1 cellular context compared by ENCODE assay signal in the genomic region with DNA sequence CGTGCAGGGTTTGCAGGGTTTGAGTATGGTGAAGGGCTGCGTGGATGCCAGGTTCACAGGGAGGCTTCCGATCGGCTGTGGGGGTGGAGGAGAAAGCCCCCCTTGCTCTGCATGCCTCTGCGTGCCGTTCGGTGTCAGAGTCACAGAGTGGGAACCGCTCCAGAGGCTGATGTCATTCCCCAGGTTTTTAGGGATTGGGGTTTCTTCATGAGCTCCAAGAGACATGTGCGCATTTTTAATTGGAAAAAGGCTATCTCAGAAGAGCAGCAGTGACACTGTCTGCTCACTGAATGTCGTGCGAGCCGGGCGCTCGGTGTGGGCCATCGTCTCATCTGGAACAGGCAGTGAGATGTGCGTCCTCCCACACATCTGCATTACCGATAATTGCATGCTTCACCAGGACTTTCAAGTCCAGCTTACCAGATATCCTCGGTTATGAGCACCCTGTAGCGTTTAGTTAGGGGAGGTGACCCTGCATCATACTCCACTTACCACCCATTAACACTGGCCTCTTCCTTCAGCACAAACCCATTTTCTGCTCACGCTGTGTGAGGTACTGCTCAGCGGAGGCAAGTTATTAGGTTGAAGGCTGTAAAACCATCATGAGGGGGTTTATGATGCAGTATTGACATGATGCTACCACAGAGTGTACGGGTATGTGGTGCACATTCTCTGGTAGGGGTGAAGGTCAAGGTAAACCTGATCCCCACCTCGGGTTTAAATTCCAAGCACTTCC.
TF ChIP-seq lines count a peak whose summit lies in the region.

No MANE protein-coding gene starts in this region.

TF ChIP-seq in H1, 55 proteins besides CTCF, POLR2A, EP300 and RAD21:
- no peak for TF ChIP-seq NRF1 (IDR thresholded peaks at IDR 0.05; ENCODE audit: low read depth, low read length)
